Comparison of ENCODE assay signal across 1 cellular context in the genomic region with DNA sequence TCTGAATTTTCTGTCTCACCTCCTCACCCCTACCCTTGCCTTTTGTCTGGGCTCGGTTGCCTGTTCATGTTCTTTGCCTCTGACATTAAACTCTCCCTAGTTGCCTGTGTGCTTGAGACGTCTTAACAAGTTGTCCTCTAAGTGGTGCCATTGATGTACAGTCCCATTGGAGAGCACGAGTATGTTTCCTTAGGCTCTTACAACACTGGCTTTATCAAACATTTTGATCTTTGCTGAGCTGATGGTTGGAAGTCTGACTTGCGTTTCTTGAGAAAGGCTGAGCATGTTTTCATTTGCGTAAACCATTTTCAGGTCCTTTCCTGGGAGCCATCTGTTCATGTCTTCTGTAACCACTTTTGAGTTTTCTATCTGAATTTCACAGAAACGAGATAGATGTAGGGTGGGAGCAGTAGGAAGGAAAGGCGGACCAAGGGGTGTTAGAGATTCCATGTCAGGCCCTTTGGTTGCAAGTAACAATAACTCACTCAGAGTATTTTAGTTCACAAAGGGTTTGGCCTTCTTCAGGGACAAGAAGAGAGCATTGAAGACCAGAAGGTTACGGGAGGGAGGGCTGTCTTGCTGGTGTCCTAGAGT.
TF ChIP-seq lines count a peak whose summit lies in the region.

No MANE protein-coding gene starts in this region.

TF ChIP-seq in K562, 482 proteins besides CTCF, POLR2A, EP300 and RAD21 (continued from another document and continues in another):
- TF ChIP-seq POLR2AphosphoS5 (IDR thresholded peaks at IDR 0.05; ENCODE audit: control insufficient read depth, insufficient read depth, low read depth, low read length), result no peak
- no peak for TF ChIP-seq SIN3B (IDR thresholded peaks at IDR 0.05; ENCODE audit: low read depth)
- no peak for TF ChIP-seq NCOR1 (IDR thresholded peaks at IDR 0.05)
- TF ChIP-seq KAT2B (IDR thresholded peaks at IDR 0.05; ENCODE audit: low read depth, low read length), result no peak
- TF ChIP-seq KAT7 (CRISPR knock-in tag; IDR thresholded peaks at IDR 0.05; ENCODE audit: borderline replicate concordance), result no peak
- TF ChIP-seq, protein P1, sequence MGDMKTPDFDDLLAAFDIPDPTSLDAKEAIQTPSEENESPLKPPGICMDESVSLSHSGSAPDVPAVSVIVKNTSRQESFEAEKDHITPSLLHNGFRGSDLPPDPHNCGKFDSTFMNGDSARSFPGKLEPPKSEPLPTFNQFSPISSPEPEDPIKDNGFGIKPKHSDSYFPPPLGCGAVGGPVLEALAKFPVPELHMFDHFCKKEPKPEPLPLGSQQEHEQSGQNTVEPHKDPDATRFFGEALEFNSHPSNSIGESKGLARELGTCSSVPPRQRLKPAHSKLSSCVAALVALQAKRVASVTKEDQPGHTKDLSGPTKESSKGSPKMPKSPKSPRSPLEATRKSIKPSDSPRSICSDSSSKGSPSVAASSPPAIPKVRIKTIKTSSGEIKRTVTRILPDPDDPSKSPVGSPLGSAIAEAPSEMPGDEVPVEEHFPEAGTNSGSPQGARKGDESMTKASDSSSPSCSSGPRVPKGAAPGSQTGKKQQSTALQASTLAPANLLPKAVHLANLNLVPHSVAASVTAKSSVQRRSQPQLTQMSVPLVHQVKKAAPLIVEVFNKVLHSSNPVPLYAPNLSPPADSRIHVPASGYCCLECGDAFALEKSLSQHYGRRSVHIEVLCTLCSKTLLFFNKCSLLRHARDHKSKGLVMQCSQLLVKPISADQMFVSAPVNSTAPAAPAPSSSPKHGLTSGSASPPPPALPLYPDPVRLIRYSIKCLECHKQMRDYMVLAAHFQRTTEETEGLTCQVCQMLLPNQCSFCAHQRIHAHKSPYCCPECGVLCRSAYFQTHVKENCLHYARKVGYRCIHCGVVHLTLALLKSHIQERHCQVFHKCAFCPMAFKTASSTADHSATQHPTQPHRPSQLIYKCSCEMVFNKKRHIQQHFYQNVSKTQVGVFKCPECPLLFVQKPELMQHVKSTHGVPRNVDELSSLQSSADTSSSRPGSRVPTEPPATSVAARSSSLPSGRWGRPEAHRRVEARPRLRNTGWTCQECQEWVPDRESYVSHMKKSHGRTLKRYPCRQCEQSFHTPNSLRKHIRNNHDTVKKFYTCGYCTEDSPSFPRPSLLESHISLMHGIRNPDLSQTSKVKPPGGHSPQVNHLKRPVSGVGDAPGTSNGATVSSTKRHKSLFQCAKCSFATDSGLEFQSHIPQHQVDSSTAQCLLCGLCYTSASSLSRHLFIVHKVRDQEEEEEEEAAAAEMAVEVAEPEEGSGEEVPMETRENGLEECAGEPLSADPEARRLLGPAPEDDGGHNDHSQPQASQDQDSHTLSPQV (IDR thresholded peaks at IDR 0.05), result peak; percentile 86
- no peak for TF ChIP-seq HEY1 (CRISPR knock-in tag; IDR thresholded peaks at IDR 0.05; ENCODE audit: borderline replicate concordance)
- no peak for TF ChIP-seq RBM17 (IDR thresholded peaks at IDR 0.05; ENCODE audit: borderline replicate concordance, low read depth, low read length)
- TF ChIP-seq JUN (IDR thresholded peaks at IDR 0.05; ENCODE audit: borderline replicate concordance, low read depth, low read length), result no peak
- no peak for TF ChIP-seq JUN (CRISPR knock-in tag; IDR thresholded peaks at IDR 0.05; ENCODE audit: borderline replicate concordance)
- TF ChIP-seq, protein P2, sequence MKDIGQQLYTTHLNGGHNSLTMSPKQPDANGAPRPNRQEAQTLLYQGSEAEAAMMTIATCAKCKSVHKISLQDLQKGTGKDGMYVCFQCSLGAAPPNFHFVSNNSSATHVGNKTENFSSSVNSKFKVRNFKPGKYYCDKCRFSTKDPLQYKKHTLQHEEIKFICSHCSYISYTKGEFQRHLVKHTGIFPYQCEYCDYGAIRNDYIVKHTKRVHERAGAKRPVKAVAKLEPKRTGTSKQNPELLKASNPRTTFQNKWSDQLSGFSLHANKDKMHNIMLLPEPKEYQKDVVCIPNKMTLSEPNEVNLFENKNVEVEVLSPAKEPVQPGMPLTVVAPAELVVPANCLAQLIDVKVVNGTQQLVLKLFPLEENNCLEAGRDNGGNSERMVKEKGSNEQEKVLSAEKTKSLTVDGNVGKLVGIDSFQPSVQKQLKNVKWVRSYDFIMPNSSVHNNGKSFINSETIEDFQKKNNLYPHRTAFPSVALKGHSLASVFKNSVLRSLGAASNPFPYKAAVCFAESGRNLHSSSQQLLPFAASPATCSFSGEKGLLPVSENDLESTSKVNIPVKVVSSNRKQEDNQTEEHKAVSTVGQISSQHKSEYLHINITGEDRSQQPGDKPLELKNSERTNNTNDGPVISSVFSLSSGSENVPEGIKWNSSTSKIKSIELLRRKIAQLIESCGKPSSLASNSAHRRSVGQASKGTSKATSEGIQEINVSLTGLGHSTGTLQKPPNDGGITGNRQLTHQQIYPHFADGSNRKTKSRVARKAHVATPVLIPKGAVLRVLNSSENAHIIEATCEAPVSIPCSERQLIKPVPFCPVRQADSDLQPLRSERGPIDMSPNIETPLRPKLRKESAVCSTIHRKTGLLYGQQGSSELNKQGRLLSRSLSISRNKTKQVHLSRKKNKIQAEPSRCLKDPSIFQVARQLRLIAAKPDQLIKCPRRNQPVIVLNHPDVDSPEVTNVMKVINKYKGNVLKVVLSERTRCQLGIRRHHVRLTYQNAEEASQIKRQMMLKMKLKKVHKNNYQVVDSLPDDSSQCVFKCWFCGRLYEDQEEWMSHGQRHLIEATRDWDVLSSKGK (CRISPR knock-in tag; IDR thresholded peaks at IDR 0.05), result no peak
- TF ChIP-seq ZNF830 (CRISPR knock-in tag; IDR thresholded peaks at IDR 0.05), result no peak
- TF ChIP-seq GATAD2A (IDR thresholded peaks at IDR 0.05), result no peak
- peak; percentile 45; the same call in 1 of the 2 replicates for TF ChIP-seq MAFK (IDR thresholded peaks at IDR 0.05; ENCODE audit: low read length)
- TF ChIP-seq, protein P3, sequence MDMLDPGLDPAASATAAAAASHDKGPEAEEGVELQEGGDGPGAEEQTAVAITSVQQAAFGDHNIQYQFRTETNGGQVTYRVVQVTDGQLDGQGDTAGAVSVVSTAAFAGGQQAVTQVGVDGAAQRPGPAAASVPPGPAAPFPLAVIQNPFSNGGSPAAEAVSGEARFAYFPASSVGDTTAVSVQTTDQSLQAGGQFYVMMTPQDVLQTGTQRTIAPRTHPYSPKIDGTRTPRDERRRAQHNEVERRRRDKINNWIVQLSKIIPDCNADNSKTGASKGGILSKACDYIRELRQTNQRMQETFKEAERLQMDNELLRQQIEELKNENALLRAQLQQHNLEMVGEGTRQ (CRISPR knock-in tag; IDR thresholded peaks at IDR 0.05), result no peak
- no peak; the same call in 1 of the 2 replicates for TF ChIP-seq NFE2L1 (tag; IDR thresholded peaks at IDR 0.05; ENCODE audit: borderline replicate concordance, low read depth)
- peak; percentile 42; the same call in 1 of the 2 replicates for TF ChIP-seq GATA2 (CRISPR knock-in tag; IDR thresholded peaks at IDR 0.05)
- TF ChIP-seq, protein P4, sequence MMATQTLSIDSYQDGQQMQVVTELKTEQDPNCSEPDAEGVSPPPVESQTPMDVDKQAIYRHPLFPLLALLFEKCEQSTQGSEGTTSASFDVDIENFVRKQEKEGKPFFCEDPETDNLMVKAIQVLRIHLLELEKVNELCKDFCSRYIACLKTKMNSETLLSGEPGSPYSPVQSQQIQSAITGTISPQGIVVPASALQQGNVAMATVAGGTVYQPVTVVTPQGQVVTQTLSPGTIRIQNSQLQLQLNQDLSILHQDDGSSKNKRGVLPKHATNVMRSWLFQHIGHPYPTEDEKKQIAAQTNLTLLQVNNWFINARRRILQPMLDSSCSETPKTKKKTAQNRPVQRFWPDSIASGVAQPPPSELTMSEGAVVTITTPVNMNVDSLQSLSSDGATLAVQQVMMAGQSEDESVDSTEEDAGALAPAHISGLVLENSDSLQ (IDR thresholded peaks at IDR 0.05), result peak; percentile 19; the same call in 1 of the 2 replicates
- no peak for TF ChIP-seq HDAC1 (IDR thresholded peaks at IDR 0.05)
- TF ChIP-seq PRPF4 (IDR thresholded peaks at IDR 0.05; ENCODE audit: insufficient read depth, low read depth, low read length, poor library complexity, severe bottlenecking), result no peak
- no peak for TF ChIP-seq NR3C1 (CRISPR knock-in tag; IDR thresholded peaks at IDR 0.05)
- TF ChIP-seq, protein P5, sequence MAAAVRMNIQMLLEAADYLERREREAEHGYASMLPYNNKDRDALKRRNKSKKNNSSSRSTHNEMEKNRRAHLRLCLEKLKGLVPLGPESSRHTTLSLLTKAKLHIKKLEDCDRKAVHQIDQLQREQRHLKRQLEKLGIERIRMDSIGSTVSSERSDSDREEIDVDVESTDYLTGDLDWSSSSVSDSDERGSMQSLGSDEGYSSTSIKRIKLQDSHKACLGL (CRISPR knock-in tag; IDR thresholded peaks at IDR 0.05; ENCODE audit: borderline replicate concordance, poor library complexity, severe bottlenecking), result no peak
- TF ChIP-seq BCOR (IDR thresholded peaks at IDR 0.05), result no peak
- TF ChIP-seq, protein P6, sequence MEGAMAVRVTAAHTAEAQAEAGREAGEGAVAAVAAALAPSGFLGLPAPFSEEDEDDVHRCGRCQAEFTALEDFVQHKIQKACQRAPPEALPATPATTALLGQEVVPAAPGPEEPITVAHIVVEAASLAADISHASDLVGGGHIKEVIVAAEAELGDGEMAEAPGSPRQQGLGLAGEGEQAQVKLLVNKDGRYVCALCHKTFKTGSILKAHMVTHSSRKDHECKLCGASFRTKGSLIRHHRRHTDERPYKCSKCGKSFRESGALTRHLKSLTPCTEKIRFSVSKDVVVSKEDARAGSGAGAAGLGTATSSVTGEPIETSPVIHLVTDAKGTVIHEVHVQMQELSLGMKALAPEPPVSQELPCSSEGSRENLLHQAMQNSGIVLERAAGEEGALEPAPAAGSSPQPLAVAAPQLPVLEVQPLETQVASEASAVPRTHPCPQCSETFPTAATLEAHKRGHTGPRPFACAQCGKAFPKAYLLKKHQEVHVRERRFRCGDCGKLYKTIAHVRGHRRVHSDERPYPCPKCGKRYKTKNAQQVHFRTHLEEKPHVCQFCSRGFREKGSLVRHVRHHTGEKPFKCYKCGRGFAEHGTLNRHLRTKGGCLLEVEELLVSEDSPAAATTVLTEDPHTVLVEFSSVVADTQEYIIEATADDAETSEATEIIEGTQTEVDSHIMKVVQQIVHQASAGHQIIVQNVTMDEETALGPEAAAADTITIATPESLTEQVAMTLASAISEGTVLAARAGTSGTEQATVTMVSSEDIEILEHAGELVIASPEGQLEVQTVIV (CRISPR knock-in tag; IDR thresholded peaks at IDR 0.05; ENCODE audit: borderline replicate concordance), result no peak
- TF ChIP-seq RCOR1 (IDR thresholded peaks at IDR 0.05; ENCODE audit: borderline replicate concordance in 1 of 2, low read depth in 2 of 2, low read length in 2 of 2), result peak in 1 of 2 experiments; percentile 45; a peak in 1 of 4 replicates
- TF ChIP-seq HMG20B (CRISPR knock-in tag; IDR thresholded peaks at IDR 0.05), result no peak
- no peak for TF ChIP-seq ATF1 (CRISPR knock-in tag; IDR thresholded peaks at IDR 0.05)
- TF ChIP-seq ATF1 (tag; IDR thresholded peaks at IDR 0.05), result no peak
- TF ChIP-seq TAF15 (IDR thresholded peaks at IDR 0.05; ENCODE audit: low read depth, low read length), result no peak
- no peak for TF ChIP-seq CBX3 (IDR thresholded peaks at IDR 0.05; ENCODE audit: borderline replicate concordance in 1 of 2, low read length in 2 of 2)
- TF ChIP-seq BACH1 (tag; IDR thresholded peaks at IDR 0.05), result peak; percentile 79; the same call in 1 of the 2 replicates
- TF ChIP-seq ARID1B (IDR thresholded peaks at IDR 0.05), result peak; percentile 50
- no peak for TF ChIP-seq ZNF75A (CRISPR knock-in tag; IDR thresholded peaks at IDR 0.05)
- no peak for TF ChIP-seq TARDBP (IDR thresholded peaks at IDR 0.05)
- TF ChIP-seq, protein P7, sequence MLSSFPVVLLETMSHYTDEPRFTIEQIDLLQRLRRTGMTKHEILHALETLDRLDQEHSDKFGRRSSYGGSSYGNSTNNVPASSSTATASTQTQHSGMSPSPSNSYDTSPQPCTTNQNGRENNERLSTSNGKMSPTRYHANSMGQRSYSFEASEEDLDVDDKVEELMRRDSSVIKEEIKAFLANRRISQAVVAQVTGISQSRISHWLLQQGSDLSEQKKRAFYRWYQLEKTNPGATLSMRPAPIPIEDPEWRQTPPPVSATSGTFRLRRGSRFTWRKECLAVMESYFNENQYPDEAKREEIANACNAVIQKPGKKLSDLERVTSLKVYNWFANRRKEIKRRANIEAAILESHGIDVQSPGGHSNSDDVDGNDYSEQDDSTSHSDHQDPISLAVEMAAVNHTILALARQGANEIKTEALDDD (IDR thresholded peaks at IDR 0.05), result peak; percentile 38; the same call in 1 of the 2 replicates
- no peak for TF ChIP-seq CHD2 (IDR thresholded peaks at IDR 0.05; ENCODE audit: low read depth, low read length)
- TF ChIP-seq, protein P8, sequence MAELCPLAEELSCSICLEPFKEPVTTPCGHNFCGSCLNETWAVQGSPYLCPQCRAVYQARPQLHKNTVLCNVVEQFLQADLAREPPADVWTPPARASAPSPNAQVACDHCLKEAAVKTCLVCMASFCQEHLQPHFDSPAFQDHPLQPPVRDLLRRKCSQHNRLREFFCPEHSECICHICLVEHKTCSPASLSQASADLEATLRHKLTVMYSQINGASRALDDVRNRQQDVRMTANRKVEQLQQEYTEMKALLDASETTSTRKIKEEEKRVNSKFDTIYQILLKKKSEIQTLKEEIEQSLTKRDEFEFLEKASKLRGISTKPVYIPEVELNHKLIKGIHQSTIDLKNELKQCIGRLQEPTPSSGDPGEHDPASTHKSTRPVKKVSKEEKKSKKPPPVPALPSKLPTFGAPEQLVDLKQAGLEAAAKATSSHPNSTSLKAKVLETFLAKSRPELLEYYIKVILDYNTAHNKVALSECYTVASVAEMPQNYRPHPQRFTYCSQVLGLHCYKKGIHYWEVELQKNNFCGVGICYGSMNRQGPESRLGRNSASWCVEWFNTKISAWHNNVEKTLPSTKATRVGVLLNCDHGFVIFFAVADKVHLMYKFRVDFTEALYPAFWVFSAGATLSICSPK (IDR thresholded peaks at IDR 0.05; ENCODE audit: borderline replicate concordance), result no peak
- peak in 1 of 2 experiments; percentile 66; a peak in 1 of 4 replicates for TF ChIP-seq ARNT (IDR thresholded peaks at IDR 0.05)
- TF ChIP-seq, protein P9, sequence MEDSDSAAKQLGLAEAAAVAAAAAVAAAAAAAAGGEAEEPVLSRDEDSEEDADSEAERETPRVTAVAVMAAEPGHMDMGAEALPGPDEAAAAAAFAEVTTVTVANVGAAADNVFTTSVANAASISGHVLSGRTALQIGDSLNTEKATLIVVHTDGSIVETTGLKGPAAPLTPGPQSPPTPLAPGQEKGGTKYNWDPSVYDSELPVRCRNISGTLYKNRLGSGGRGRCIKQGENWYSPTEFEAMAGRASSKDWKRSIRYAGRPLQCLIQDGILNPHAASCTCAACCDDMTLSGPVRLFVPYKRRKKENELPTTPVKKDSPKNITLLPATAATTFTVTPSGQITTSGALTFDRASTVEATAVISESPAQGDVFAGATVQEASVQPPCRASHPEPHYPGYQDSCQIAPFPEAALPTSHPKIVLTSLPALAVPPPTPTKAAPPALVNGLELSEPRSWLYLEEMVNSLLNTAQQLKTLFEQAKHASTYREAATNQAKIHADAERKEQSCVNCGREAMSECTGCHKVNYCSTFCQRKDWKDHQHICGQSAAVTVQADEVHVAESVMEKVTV (CRISPR knock-in tag; IDR thresholded peaks at IDR 0.05), result no peak
